In genomic region chr11:62140302-62141110, GRCh38 we compare ENCODE assay signal across 22 cellular contexts. TPM values are rescaled to one million over a fixed set of nuclear protein-coding genes. Genes with fewer than 3 reads are reported as not detected.
DNase-seq lines count a peak whose midpoint lies in the region; ATAC-seq and TF ChIP-seq lines count a peak whose summit lies in the region.
"Had no signal": no experiment of that assay in that cellular context is flagged by ENCODE, and none has a peak within 500 bp of the region (broad histone marks: within the 10 kb centered on the region; RNA-seq: fewer than 3 reads in every experiment).

No MANE protein-coding gene starts in this region.

- H3K27me3 Mint-ChIP-seq in type B pancreatic cell = no peaks in the 10 kb centered on the region
- H3K27me3 Mint-ChIP-seq: CD4-positive, CD25-positive, alpha-beta regulatory T cell; IgD-negative memory B cell had no signal

- no peaks in the 10 kb centered on the region for H3K9me3 Mint-ChIP-seq in type B pancreatic cell
- H3K9me3 Mint-ChIP-seq: CD4-positive, CD25-positive, alpha-beta regulatory T cell; IgD-negative memory B cell had no signal

- DNase-seq in Right ventricle myocardium superior (peak; percentile 30), Right ventricle myocardium inferior (ENCODE audit: missing footprints) (no peak), osteoblast (ENCODE audit: insufficient read length, low spot score, missing footprints) (peak; percentile 63), type B pancreatic cell (ENCODE audit: extremely low spot score, unreplicated experiment) (peak; percentile 63), T-helper 9 cell (no peak)
- DNase-seq in activated CD8-positive, alpha-beta memory T cell treated with anti-CD3 and anti-CD28 coated beads, Interleukin-2, amount 50 U/mL, for 48 hours = peak; percentile 37
- DNase-seq: ACHN; CD4-positive, CD25-positive, alpha-beta regulatory T cell; DMS53; NCI-H187; NCI-H2171; NCI-H446; NCI-H748 treated with DMSO at 0.1 percent for 48 hours; OCI-M1; RPMI8226; SJCRH30 had no signal

- H3K4me3 ChIP-seq in osteoblast (ENCODE audit: insufficient read depth, low read length) = no peak overlapping the region
- H3K4me3 ChIP-seq: SJCRH30 had no signal

- no peak overlapping the region for H2AFZ ChIP-seq in osteoblast (ENCODE audit: low read length)

- ATAC-seq in Right ventricle myocardium superior (ENCODE audit: poor library complexity) = no peak
- no peak for ATAC-seq in Right ventricle myocardium inferior
- no peak for ATAC-seq in HG03159 (IDR thresholded peaks at IDR 0.05; ENCODE audit: unreplicated experiment)

- H3K27me3 ChIP-seq in osteoblast (ENCODE audit: insufficient read depth, low read length) = no peaks in the 10 kb centered on the region
- H3K27me3 ChIP-seq: SJCRH30 had no signal

- H3K4me1 Mint-ChIP-seq in type B pancreatic cell (ENCODE audit: unreplicated experiment) = no peaks in the 10 kb centered on the region

- no peaks in the 10 kb centered on the region for H3K9me3 ChIP-seq in osteoblast (ENCODE audit: low read depth, low read length)
- H3K9me3 ChIP-seq: Caco-2, SJCRH30 had no signal

- no peak overlapping the region for H3K27ac Mint-ChIP-seq in type B pancreatic cell
- H3K27ac Mint-ChIP-seq: CD4-positive, CD25-positive, alpha-beta regulatory T cell; IgD-negative memory B cell had no signal

- H3K4me1 ChIP-seq in osteoblast (ENCODE audit: insufficient read depth, low read length) = no peaks in the 10 kb centered on the region
- H3K4me1 ChIP-seq: Caco-2, SJCRH30 had no signal

- H3K79me2 ChIP-seq in osteoblast (ENCODE audit: insufficient read depth, low read length) = peaks cover 23% of the 10 kb centered on the region

- H3K36me3 ChIP-seq in osteoblast (ENCODE audit: insufficient read depth, low read length) = peaks cover 46% of the 10 kb centered on the region

- no peak overlapping the region for H3K4me3 Mint-ChIP-seq in type B pancreatic cell
- H3K4me3 Mint-ChIP-seq: CD4-positive, CD25-positive, alpha-beta regulatory T cell; IgD-negative memory B cell had no signal

- TF ChIP-seq CTCF in osteoblast (IDR thresholded peaks at IDR 0.05; ENCODE audit: extremely low read depth, low read depth, low read length) (no peak), type B pancreatic cell (conservative IDR thresholded peaks at IDR 0.05) (no peak)

- intact Hi-C loops in Right ventricle myocardium superior (cut with DNase I) (no loop called here), Right ventricle myocardium inferior (cut with DNase I) (no loop called here)

- H4K20me1 ChIP-seq in osteoblast (ENCODE audit: insufficient read depth, low read length) = no peaks in the 10 kb centered on the region

- no peak overlapping the region for H3K27ac ChIP-seq in osteoblast (ENCODE audit: low read depth, low read length)
- H3K27ac ChIP-seq: SJCRH30 had no signal

- no peaks in the 10 kb centered on the region for H3K36me3 Mint-ChIP-seq in type B pancreatic cell

- no peak overlapping the region for H3K4me2 ChIP-seq in osteoblast (ENCODE audit: insufficient read depth, low read length)

RNA-seq across cellular contexts. Expression of gene INCENP, which starts 16.7 kb away (rescaled TPM):
- total RNA-seq in Right ventricle myocardium superior = 10.3 TPM
- 10.5 TPM for total RNA-seq in Right ventricle myocardium inferior
- 8.7 and 13.8 TPM in 2 replicates for total RNA-seq in osteoblast
- 38.8 and 96.7 TPM in 2 replicates for total RNA-seq in type B pancreatic cell (ENCODE audit: low replicate concordance)

RNA-seq across cellular contexts. Expression of gene SCGB1D1, which starts 49.5 kb away (rescaled TPM):
- total RNA-seq in Right ventricle myocardium superior (not detected), Right ventricle myocardium inferior (not detected), osteoblast (not detected in 2 replicates), type B pancreatic cell (ENCODE audit: low replicate concordance) (not detected in 2 replicates)
- total RNA-seq: Caco-2; CD4-positive, CD25-positive, alpha-beta regulatory T cell; H7; HT-29; LHCN-M2; SJCRH30 had no signal

Comparison
In these comparisons a context has a peak if more than half of its experiments do, and no peak if none do; other contexts are left out.
1. DNase-seq: peak in Right ventricle myocardium superior (single experiment), activated CD8-positive, alpha-beta memory T cell treated with anti-CD3 and anti-CD28 coated beads, Interleukin-2, amount 50 U/mL, for 48 hours (single experiment), osteoblast (single experiment) and type B pancreatic cell (single experiment); none in Right ventricle myocardium inferior (single experiment) and T-helper 9 cell (single experiment).